Comparison of ENCODE assay signal across 18 cellular contexts in genomic region chr1:84796201-84796600, GRCh38.
"Had no signal": no experiment of that assay in that cellular context is flagged by ENCODE, and none has a peak within 500 bp of the region (broad histone marks: within the 10 kb centered on the region; RNA-seq: fewer than 3 reads in every experiment).

No MANE protein-coding gene starts in this region.

- H3K9me3 ChIP-seq: pancreas, vagina had no signal

- H3K4me3 ChIP-seq: pancreas, skin epidermis, tibial nerve, vagina had no signal

- H3K36me3 ChIP-seq: brain microvascular endothelial cell, pancreas, tibial nerve, vagina had no signal

- H3K4me1 ChIP-seq: pancreas, tibial nerve, vagina had no signal

- H3K27me3 ChIP-seq: brain microvascular endothelial cell, pancreas, tibial nerve, vagina had no signal

- H3K27ac ChIP-seq: brain microvascular endothelial cell, pancreas, skin epidermis, tibial nerve, vagina had no signal

- DNase-seq: activated CD4-positive, alpha-beta T cell treated with anti-CD3 and anti-CD28 coated beads for 48 hours; activated CD8-positive, alpha-beta memory T cell treated with anti-CD3 and anti-CD28 coated beads, Interleukin-2, amount 50 U/mL, for 48 hours; activated gamma-delta T cell; activated T-cell treated with anti-CD3 and anti-CD28 coated beads, Interleukin-2, amount 50 U/mL, for 72 hours; brain microvascular endothelial cell; cortex of kidney; effector CD4-positive, alpha-beta T cell; foreskin fibroblast; left colon; naive thymus-derived CD4-positive, alpha-beta T cell; pancreas; stimulated activated CD4-positive, alpha-beta T cell treated with anti-CD3 and anti-CD28 coated beads, Interleukin-15, amount 100 ng/mL, for 24 hours; stimulated activated CD4-positive, alpha-beta T cell treated with anti-CD3 and anti-CD28 coated beads, Interleukin-4, amount 100 ng/mL, for 1 hour; stimulated activated naive CD4-positive, alpha-beta T cell had no signal

- FAIRE-seq: endothelial cell of umbilical vein had no signal
